ENCODE assay signal across 1 cellular context in genomic region chr3:33067484-33067883, GRCh38.
TF ChIP-seq lines count a peak whose summit lies in the region.

No MANE protein-coding gene starts in this region.

TF ChIP-seq in K562, 482 proteins besides CTCF, POLR2A, EP300 and RAD21 (continued from another document and continues in another):
- TF ChIP-seq ATF4 (CRISPR knock-in tag; IDR thresholded peaks at IDR 0.05) (no peak), OTX1 (CRISPR knock-in tag; IDR thresholded peaks at IDR 0.05) (no peak), SMARCC2 (IDR thresholded peaks at IDR 0.05; ENCODE audit: low read depth) (peak; percentile 67; the same call in 1 of the 2 replicates), ZBTB43 (CRISPR knock-in tag; IDR thresholded peaks at IDR 0.05) (no peak), ZNF175 (CRISPR knock-in tag; IDR thresholded peaks at IDR 0.05; ENCODE audit: low read depth) (0 out of 2 replicates have a peak, but pooled peaks have one; percentile 38), HCFC1 (IDR thresholded peaks at IDR 0.05; ENCODE audit: low read depth, low read length) (no peak), NCOA6 (IDR thresholded peaks at IDR 0.05) (no peak), HNRNPL (IDR thresholded peaks at IDR 0.05; ENCODE audit: low read depth, low read length) (no peak), ZNF79 (CRISPR knock-in tag; IDR thresholded peaks at IDR 0.05; ENCODE audit: low read depth) (no peak), ZNF511 (CRISPR knock-in tag; IDR thresholded peaks at IDR 0.05) (no peak), TBL1XR1 (IDR thresholded peaks at IDR 0.05; ENCODE audit: low read length in 2 of 2) (peak in 1 of 2 experiments; percentile 71; a peak in 2 of 4 replicates), ZNF507 (tag; conservative IDR thresholded peaks at IDR 0.05) (no peak), SREBF1 (IDR thresholded peaks at IDR 0.05; ENCODE audit: borderline replicate concordance, low read depth, low read length) (no peak), ZNF263 (CRISPR knock-in tag; IDR thresholded peaks at IDR 0.05; ENCODE audit: borderline replicate concordance) (no peak), ZNF644 (tag; IDR thresholded peaks at IDR 0.05; ENCODE audit: low read depth) (no peak), ZNF41 (CRISPR knock-in tag; conservative IDR thresholded peaks at IDR 0.05) (no peak), ZZZ3 (IDR thresholded peaks at IDR 0.05) (no peak), NR1H2 (CRISPR knock-in tag; IDR thresholded peaks at IDR 0.05) (no peak), ZNF354B (CRISPR knock-in tag; IDR thresholded peaks at IDR 0.05) (no peak), NUFIP1 (IDR thresholded peaks at IDR 0.05; ENCODE audit: partially characterized antibody) (no peak), STAT5A (IDR thresholded peaks at IDR 0.05; ENCODE audit: borderline replicate concordance, low read length) (peak; percentile 55; the same call in 1 of the 2 replicates), NCOA4 (IDR thresholded peaks at IDR 0.05; ENCODE audit: partially characterized antibody) (no peak), PHF8 (IDR thresholded peaks at IDR 0.05; ENCODE audit: borderline replicate concordance, low read length) (no peak), ZNF232 (CRISPR knock-in tag; IDR thresholded peaks at IDR 0.05) (no peak), PATZ1 (CRISPR knock-in tag; IDR thresholded peaks at IDR 0.05; ENCODE audit: borderline replicate concordance) (no peak), GABPA (tag; conservative IDR thresholded peaks at IDR 0.05; ENCODE audit: low read depth) (no peak), RBM25 (IDR thresholded peaks at IDR 0.05; ENCODE audit: low read depth, low read length, severe bottlenecking) (no peak), ZNF77 (CRISPR knock-in tag; IDR thresholded peaks at IDR 0.05) (no peak), MTF1 (CRISPR knock-in tag; IDR thresholded peaks at IDR 0.05; ENCODE audit: borderline replicate concordance) (no peak), ZNF778 (CRISPR knock-in tag; IDR thresholded peaks at IDR 0.05) (no peak), JUNB (CRISPR knock-in tag; conservative IDR thresholded peaks at IDR 0.05) (no peak), HMBOX1 (IDR thresholded peaks at IDR 0.05) (peak; percentile 86), SNRNP70 (optimal IDR thresholded peaks at IDR 0.05; ENCODE audit: low read depth, low read length) (no peak), LCOR (CRISPR knock-in tag; IDR thresholded peaks at IDR 0.05) (no peak), TRIM24 (IDR thresholded peaks at IDR 0.05) (peak in 1 of 2 experiments; percentile 47; a peak in 1 of 4 replicates), STAT6 (CRISPR knock-in tag; IDR thresholded peaks at IDR 0.05) (no peak), ZNF639 (CRISPR knock-in tag; conservative IDR thresholded peaks at IDR 0.05 in 1 of 2, IDR thresholded peaks at IDR 0.05 in 1 of 2) (no peak), GMEB1 (CRISPR knock-in tag; IDR thresholded peaks at IDR 0.05) (no peak), ZNF707 (CRISPR knock-in tag; conservative IDR thresholded peaks at IDR 0.05) (no peak), KLF13 (tag; IDR thresholded peaks at IDR 0.05; ENCODE audit: borderline replicate concordance, low read depth) (no peak), SRSF9 (IDR thresholded peaks at IDR 0.05; ENCODE audit: borderline replicate concordance, low read depth, low read length) (no peak), FOXA3 (CRISPR knock-in tag; conservative IDR thresholded peaks at IDR 0.05 in 1 of 2, IDR thresholded peaks at IDR 0.05 in 1 of 2) (peak; percentile 98 to 99), MEF2A (IDR thresholded peaks at IDR 0.05; ENCODE audit: control insufficient read depth, low read depth, low read length) (no peak), SAP30 (IDR thresholded peaks at IDR 0.05; ENCODE audit: borderline replicate concordance, insufficient read depth, low read depth, low read length, poor library complexity, severe bottlenecking) (no peak), POLR3A (IDR thresholded peaks at IDR 0.05; ENCODE audit: borderline replicate concordance, extremely low read depth, insufficient read depth, insufficient read length) (no peak), LARP7 (IDR thresholded peaks at IDR 0.05) (no peak), CLOCK (CRISPR knock-in tag; IDR thresholded peaks at IDR 0.05; ENCODE audit: borderline replicate concordance) (no peak), KDM2B (CRISPR knock-in tag; IDR thresholded peaks at IDR 0.05) (no peak), ZNF561 (CRISPR knock-in tag; conservative IDR thresholded peaks at IDR 0.05) (no peak), MIER1 (IDR thresholded peaks at IDR 0.05; ENCODE audit: low read depth) (no peak), ZFX (CRISPR knock-in tag; IDR thresholded peaks at IDR 0.05) (no peak), ZFP30 (CRISPR knock-in tag; IDR thresholded peaks at IDR 0.05; ENCODE audit: borderline replicate concordance) (no peak), KAT2B (IDR thresholded peaks at IDR 0.05; ENCODE audit: low read depth, low read length) (no peak), RBBP5 (IDR thresholded peaks at IDR 0.05; ENCODE audit: borderline replicate concordance, insufficient read depth, low read length, poor library complexity, severe bottlenecking) (no peak), ARID3A (IDR thresholded peaks at IDR 0.05; ENCODE audit: borderline replicate concordance, low read depth, low read length) (peak; percentile 59; the same call in 1 of the 2 replicates)
